16 cellular contexts compared by ENCODE assay signal in the genomic region with DNA sequence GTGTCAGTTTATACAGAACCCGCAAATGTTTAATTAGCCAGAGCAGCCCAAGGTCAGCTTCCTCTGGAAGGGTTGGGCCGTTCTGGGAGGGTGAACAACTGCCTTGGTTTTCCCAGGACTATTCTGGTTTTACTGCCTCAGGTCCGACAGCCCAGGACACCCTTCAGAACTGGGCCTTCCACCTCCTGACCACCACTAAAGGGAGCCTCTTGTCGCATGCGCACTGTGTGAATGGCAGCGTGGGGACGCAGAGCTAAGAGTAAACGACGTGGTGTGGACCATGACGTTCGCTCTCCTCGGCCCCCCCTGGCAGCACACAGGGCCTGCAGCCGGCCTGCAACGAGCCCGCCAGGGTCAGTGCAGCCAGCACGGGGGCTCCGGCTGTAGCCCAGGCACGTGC.
DNase-seq lines count a peak whose midpoint lies in the region; ATAC-seq, FAIRE-seq and TF ChIP-seq lines count a peak whose summit lies in the region.
"Had no signal": no experiment of that assay in that cellular context is flagged by ENCODE, and none has a peak within 500 bp of the region (broad histone marks: within the 10 kb centered on the region; RNA-seq: fewer than 3 reads in every experiment).

No MANE protein-coding gene starts in this region.

- H3K4me2 ChIP-seq in keratinocyte (ENCODE audit: control insufficient read depth, extremely low read depth, insufficient read depth, low read depth, low read length): peak overlapping the region; percentile 80
- no peak overlapping the region for H3K4me2 ChIP-seq in OCI-LY7 (ENCODE audit: low read length)

- H3K9me3 Mint-ChIP-seq in activated CD4-positive, alpha-beta T cell treated with anti-CD3 and anti-CD28 coated beads, Interleukin-2, amount 10 ng/mL, durations not matched to agents 7 days and 5 days: no peaks in the 10 kb centered on the region
- no peaks in the 10 kb centered on the region for H3K9me3 Mint-ChIP-seq in CD8-positive, alpha-beta T cell
- H3K9me3 Mint-ChIP-seq: activated T-helper 2 cell treated with anti-CD3 and anti-CD28 coated beads, Interferon-gamma antibody, Interleukin-2, Interleukin-4, amounts not matched to agents 10 μg/mL and 5 μg/mL and 100 μg/mL, durations not matched to agents 14 hours and 24 hours and 36 hours; T-helper 2 cell treated with Interferon-gamma antibody and Interleukin-4, amounts not matched to agents 5 μg/mL and 100 μg/mL, for 36 hours; type B pancreatic cell had no signal

- H3K27me3 ChIP-seq in body of pancreas: no peaks in the 10 kb centered on the region
- no peaks in the 10 kb centered on the region for H3K27me3 ChIP-seq in keratinocyte (ENCODE audit: control insufficient read depth, extremely low read depth, insufficient read depth, low read length)
- no peaks in the 10 kb centered on the region for H3K27me3 ChIP-seq in rectal smooth muscle tissue (ENCODE audit: control insufficient read depth, insufficient read depth, low read length)
- no peaks in the 10 kb centered on the region for H3K27me3 ChIP-seq in adrenal gland
- H3K27me3 ChIP-seq in CD8-positive, alpha-beta T cell (ENCODE audit: insufficient read depth, low read length): no peaks in the 10 kb centered on the region

- 48% methylated on average over 13 to 18 of the region's 18 CpGs for WGBS in body of pancreas, 2 donors
- 78 to 86% (median 81%) methylated on average over 3 to 18 of the region's 18 CpGs for WGBS in adrenal gland, 4 donors

- H3K9me1 ChIP-seq in keratinocyte (ENCODE audit: control insufficient read depth, extremely low read depth, insufficient read depth, low read length): peaks cover 4% of the 10 kb centered on the region

- POLR2A ChIA-PET in activated CD4-positive, alpha-beta T cell treated with anti-CD3 and anti-CD28 coated beads, Interleukin-2, amount 10 ng/mL, durations not matched to agents 7 days and 5 days (lab: Charles Lee): no interaction called here
- POLR2A ChIA-PET in CD8-positive, alpha-beta T cell (lab: Charles Lee): no interaction called here
- POLR2A ChIA-PET in OCI-LY7 (lab: Charles Lee): interaction anchor here (0.6 kb wide), 1 partner anchor 834 kb away, joined by 3 read pairs; no protein-coding TSS in a partner anchor

- no peak overlapping the region for H2AFZ ChIP-seq in keratinocyte (ENCODE audit: control insufficient read depth, low read length)
- no peak overlapping the region for H2AFZ ChIP-seq in OCI-LY7 (ENCODE audit: low read length)
- H2AFZ ChIP-seq: parathyroid adenoma had no signal

- H3K4me3 Mint-ChIP-seq in activated CD4-positive, alpha-beta T cell treated with anti-CD3 and anti-CD28 coated beads, Interleukin-2, amount 10 ng/mL, durations not matched to agents 7 days and 5 days: no peak overlapping the region
- H3K4me3 Mint-ChIP-seq in CD8-positive, alpha-beta T cell: no peak overlapping the region
- H3K4me3 Mint-ChIP-seq: T-helper 2 cell treated with Interferon-gamma antibody and Interleukin-4, amounts not matched to agents 5 μg/mL and 100 μg/mL, for 36 hours; type B pancreatic cell had no signal

- dilution Hi-C loops in keratinocyte (cut with MboI; ENCODE audit: extremely low pct_ligation_motif_present, low sequenced_read_pairs): no loop called here

- H3K4me3 ChIP-seq in body of pancreas: no peak overlapping the region
- H3K4me3 ChIP-seq in keratinocyte (ENCODE audit: control insufficient read depth in 2 of 3, extremely low read depth in 1 of 3, insufficient read depth in 2 of 3, low read depth in 1 of 3, low read length in 3 of 3): peak overlapping the region in 1 of 3 experiments; percentile 16
- no peak overlapping the region for H3K4me3 ChIP-seq in rectal smooth muscle tissue (ENCODE audit: low read length)
- H3K4me3 ChIP-seq in adrenal gland: no peak overlapping the region
- H3K4me3 ChIP-seq in CD8-positive, alpha-beta T cell (ENCODE audit: low read depth, low read length): no peak overlapping the region
- no peak overlapping the region for H3K4me3 ChIP-seq in OCI-LY7 (ENCODE audit: low read depth, low read length, poor library complexity, severe bottlenecking)

- no peaks in the 10 kb centered on the region for H3K36me3 Mint-ChIP-seq in activated CD4-positive, alpha-beta T cell treated with anti-CD3 and anti-CD28 coated beads, Interleukin-2, amount 10 ng/mL, durations not matched to agents 7 days and 5 days (ENCODE audit: low read depth)
- H3K36me3 Mint-ChIP-seq in CD8-positive, alpha-beta T cell: peaks cover 21% of the 10 kb centered on the region

- H4K20me1 ChIP-seq in keratinocyte (ENCODE audit: control insufficient read depth, extremely low read depth, insufficient read depth, low read length) (no peaks in the 10 kb centered on the region), OCI-LY7 (ENCODE audit: insufficient read depth, low read length) (no peaks in the 10 kb centered on the region)

- no peaks in the 10 kb centered on the region for H3K9me3 ChIP-seq in body of pancreas
- no peaks in the 10 kb centered on the region for H3K9me3 ChIP-seq in keratinocyte (ENCODE audit: control insufficient read depth, low read depth, low read length)
- H3K9me3 ChIP-seq in adrenal gland (replicated peaks in 1 of 3): no peaks in the 10 kb centered on the region
- no peaks in the 10 kb centered on the region for H3K9me3 ChIP-seq in CD8-positive, alpha-beta T cell (ENCODE audit: low read length)
- H3K9me3 ChIP-seq in OCI-LY7 (ENCODE audit: low read length): no peaks in the 10 kb centered on the region

- H3K9me2 ChIP-seq in OCI-LY7 (ENCODE audit: insufficient read depth, low read length): no peaks in the 10 kb centered on the region

- H3K36me3 ChIP-seq in body of pancreas (replicated peaks in 1 of 2; ENCODE audit: insufficient read depth in 1 of 2, low read depth in 2 of 2): no peaks in the 10 kb centered on the region
- peaks cover 3 to 6% of the 10 kb centered on the region in 2 experiments for H3K36me3 ChIP-seq in keratinocyte (ENCODE audit: control insufficient read depth in 2 of 2, extremely low read depth in 1 of 2, insufficient read depth in 2 of 2, low read length in 2 of 2)
- peaks cover 2% of the 10 kb centered on the region for H3K36me3 ChIP-seq in rectal smooth muscle tissue (ENCODE audit: control insufficient read depth, insufficient read depth, low read length)
- peaks cover 0 to 14% of the 10 kb centered on the region in 2 donors for H3K36me3 ChIP-seq in adrenal gland (replicated peaks in 1 of 2)
- no peaks in the 10 kb centered on the region for H3K36me3 ChIP-seq in CD8-positive, alpha-beta T cell (ENCODE audit: insufficient read depth, low read length)
- peaks cover 5% of the 10 kb centered on the region for H3K36me3 ChIP-seq in OCI-LY7 (ENCODE audit: insufficient read depth, low read length)

- H3K27ac Mint-ChIP-seq in activated CD4-positive, alpha-beta T cell treated with anti-CD3 and anti-CD28 coated beads, Interleukin-2, amount 10 ng/mL, durations not matched to agents 7 days and 5 days: no peak overlapping the region
- no peak overlapping the region for H3K27ac Mint-ChIP-seq in CD8-positive, alpha-beta T cell
- H3K27ac Mint-ChIP-seq: activated T-helper 2 cell treated with anti-CD3 and anti-CD28 coated beads, Interferon-gamma antibody, Interleukin-2, Interleukin-4, amounts not matched to agents 10 μg/mL and 5 μg/mL and 100 μg/mL, durations not matched to agents 14 hours and 24 hours and 36 hours; T-helper 2 cell treated with Interferon-gamma antibody and Interleukin-4, amounts not matched to agents 5 μg/mL and 100 μg/mL, for 36 hours had no signal

- H3K79me2 ChIP-seq in keratinocyte (ENCODE audit: control insufficient read depth, insufficient read depth, low read length) (no peaks in the 10 kb centered on the region), OCI-LY7 (ENCODE audit: insufficient read depth, low read depth, low read length) (no peaks in the 10 kb centered on the region)
- H3K79me2 ChIP-seq: parathyroid adenoma had no signal

- TF ChIP-seq POLR2A in body of pancreas (IDR thresholded peaks at IDR 0.05) (no peak), adrenal gland (IDR thresholded peaks at IDR 0.05) (no peak)

- H3K27ac ChIP-seq in 22Rv1: peak overlapping the region; percentile 22; the same call in 1 of the 2 replicates
- peak overlapping the region; percentile 46 to 71 (median 56) for H3K27ac ChIP-seq in body of pancreas
- peak overlapping the region; percentile 99 for H3K27ac ChIP-seq in keratinocyte (ENCODE audit: control insufficient read depth, insufficient read depth, low read length)
- H3K27ac ChIP-seq in rectal smooth muscle tissue (ENCODE audit: low read depth, low read length): peak overlapping the region; percentile 57
- no peak overlapping the region for H3K27ac ChIP-seq in adrenal gland
- H3K27ac ChIP-seq in CD8-positive, alpha-beta T cell (ENCODE audit: low read depth, low read length): no peak overlapping the region
- no peak overlapping the region for H3K27ac ChIP-seq in OCI-LY7 (ENCODE audit: low read depth, low read length, poor library complexity, severe bottlenecking)
- H3K27ac ChIP-seq: parathyroid adenoma had no signal

- FAIRE-seq in keratinocyte (lab: Jason Lieb, UNC): no peak

- ATAC-seq in body of pancreas: peak; percentile 36
- no peak for ATAC-seq in CD8-positive, alpha-beta T cell
- ATAC-seq: PC-3 had no signal

- H3K4me1 ChIP-seq in body of pancreas (peaks cover 93% of the 10 kb centered on the region), keratinocyte (ENCODE audit: control insufficient read depth, extremely low read depth, insufficient read depth, low read length) (peaks cover 64% of the 10 kb centered on the region), rectal smooth muscle tissue (ENCODE audit: control insufficient read depth, insufficient read depth, low read length) (peaks cover 5% of the 10 kb centered on the region), adrenal gland (replicated peaks in 1 of 2) (peaks cover 0 to 35% of the 10 kb centered on the region in 2 donors), OCI-LY7 (ENCODE audit: insufficient read depth, low read length, poor library complexity, severe bottlenecking) (no peaks in the 10 kb centered on the region)
- no peaks in the 10 kb centered on the region for H3K4me1 ChIP-seq in CD8-positive, alpha-beta T cell (ENCODE audit: insufficient read depth, low read length)

- CTCF ChIA-PET in activated CD4-positive, alpha-beta T cell treated with anti-CD3 and anti-CD28 coated beads, Interleukin-2, amount 10 ng/mL, durations not matched to agents 7 days and 5 days (lab: Charles Lee): no interaction called here
- CTCF ChIA-PET in CD8-positive, alpha-beta T cell (lab: Charles Lee): no interaction called here
- CTCF ChIA-PET in OCI-LY7 (lab: Charles Lee; ENCODE audit: unreplicated experiment): no interaction called here

- intact Hi-C loops in body of pancreas (cut with DNase I) (no loop called here), adrenal gland (cut with DNase I) (no loop called here), OCI-LY7 (cut with micrococcal nuclease; ENCODE audit: unreplicated experiment) (no loop called here)
- intact Hi-C loops in CD8-positive, alpha-beta T cell (cut with DNase I, micrococcal nuclease): no loop called here

- BruUV-seq in OCI-LY7 (replicated peaks; lab: Mats Ljungman, UMichigan): no TSS peak

- H3K4me1 Mint-ChIP-seq in activated CD4-positive, alpha-beta T cell treated with anti-CD3 and anti-CD28 coated beads, Interleukin-2, amount 10 ng/mL, durations not matched to agents 7 days and 5 days: no peaks in the 10 kb centered on the region
- no peaks in the 10 kb centered on the region for H3K4me1 Mint-ChIP-seq in CD8-positive, alpha-beta T cell (ENCODE audit: low read depth)

- H3K9ac ChIP-seq in keratinocyte (ENCODE audit: control insufficient read depth, extremely low read depth, insufficient read depth, low read length) (peak overlapping the region; percentile 72), rectal smooth muscle tissue (ENCODE audit: low read length) (no peak overlapping the region)
- H3K9ac ChIP-seq: parathyroid adenoma had no signal

- DNase-seq in body of pancreas (peak in 2 of 4 donors; percentile 56 to 58), keratinocyte (ENCODE audit: low read depth, low spot score) (no peak), adrenal gland (no peak), OCI-LY7 (ENCODE audit: low spot score) (no peak)
- DNase-seq in activated CD4-positive, alpha-beta T cell treated with anti-CD3 and anti-CD28 coated beads, Interleukin-2, amount 10 ng/mL, durations not matched to agents 7 days and 5 days: no peak
- no peak for DNase-seq in CD8-positive, alpha-beta T cell
- DNase-seq: activated CD4-positive, CD25-positive, alpha-beta regulatory T cell treated with anti-CD3 and anti-CD28 coated beads, Interleukin-2, amount 50 U/mL, for 72 hours; cerebellar nuclear complex; DMS153; PC-3 had no signal

- H3K27me3 Mint-ChIP-seq in activated CD4-positive, alpha-beta T cell treated with anti-CD3 and anti-CD28 coated beads, Interleukin-2, amount 10 ng/mL, durations not matched to agents 7 days and 5 days: no peaks in the 10 kb centered on the region
- H3K27me3 Mint-ChIP-seq in CD8-positive, alpha-beta T cell (ENCODE audit: low read depth): no peaks in the 10 kb centered on the region
- H3K27me3 Mint-ChIP-seq: type B pancreatic cell had no signal

- TF ChIP-seq CTCF in 22Rv1 (IDR thresholded peaks at IDR 0.05) (no peak), body of pancreas (IDR thresholded peaks at IDR 0.05) (peak in 1 of 7 experiments; percentile 12), keratinocyte (optimal IDR thresholded peaks at IDR 0.05 in 1 of 3, IDR thresholded peaks at IDR 0.05 in 1 of 3, conservative IDR thresholded peaks at IDR 0.05 in 1 of 3; ENCODE audit: extremely low read depth in 1 of 3, insufficient read depth in 2 of 3, low read length in 3 of 3) (no peak), adrenal gland (IDR thresholded peaks at IDR 0.05) (no peak), OCI-LY7 (conservative IDR thresholded peaks at IDR 0.05; ENCODE audit: low read length) (no peak)
- no peak for TF ChIP-seq CTCF in CD8-positive, alpha-beta T cell (IDR thresholded peaks at IDR 0.05)

Comparison
In these comparisons a context has a peak if more than half of its experiments do, and no peak if none do; other contexts are left out.
1. H3K27ac ChIP-seq: peak in 22Rv1 (single experiment), body of pancreas (4 of 4), keratinocyte (single experiment) and rectal smooth muscle tissue (single experiment); none in adrenal gland (0 of 5), CD8-positive, alpha-beta T cell (single experiment) and OCI-LY7 (single experiment).